In genomic region chr12:12508612-12509011, GRCh38 we compare ENCODE assay signal across 19 cellular contexts. TPM values are rescaled to one million over a fixed set of nuclear protein-coding genes. Genes with fewer than 3 reads are reported as not detected.
A peak's percentile ranks its signal among the peaks of the same experiment; 100 is the strongest.
DNase-seq lines count a peak whose midpoint lies in the region; ATAC-seq, FAIRE-seq and TF ChIP-seq lines count a peak whose summit lies in the region.
"Had no signal": no experiment of that assay in that cellular context is flagged by ENCODE, and none has a peak within 500 bp of the region (broad histone marks: within the 10 kb centered on the region; RNA-seq: fewer than 3 reads in every experiment).

No MANE protein-coding gene starts in this region.

- ATAC-seq in SK-N-SH treated with all-trans-retinoic acid at 6 μM for 48 hours = no peak
- ATAC-seq in IMR-90 (ENCODE audit: low read depth) = no peak
- ATAC-seq in psoas muscle = peak in 3 of 4 donors; percentile 17 to 57 (median 25)
- no peak for ATAC-seq in HG02884 (IDR thresholded peaks at IDR 0.05; ENCODE audit: unreplicated experiment)
- ATAC-seq: esophagus mucosa; naive thymus-derived CD8-positive, alpha-beta T cell had no signal

- TF ChIP-seq CTCF in SK-N-SH (IDR thresholded peaks at IDR 0.05) = no peak
- no peak for TF ChIP-seq CTCF in IMR-90 (conservative IDR thresholded peaks at IDR 0.05; ENCODE audit: low read depth, low read length)
- no peak for TF ChIP-seq CTCF in H1 (IDR thresholded peaks at IDR 0.05; ENCODE audit: control extremely low read depth in 1 of 3, insufficient read depth in 1 of 3, low read depth in 1 of 3, low read length in 3 of 3)
- no peak for TF ChIP-seq CTCF in psoas muscle (IDR thresholded peaks at IDR 0.05)
- TF ChIP-seq CTCF in MM.1S (IDR thresholded peaks at IDR 0.05; ENCODE audit: low read length) = no peak

- H2BK20ac ChIP-seq in IMR-90 (ENCODE audit: low read depth, low read length) = no peak overlapping the region
- no peak overlapping the region for H2BK20ac ChIP-seq in H1 (ENCODE audit: low read length)

- H3K18ac ChIP-seq in IMR-90 (ENCODE audit: low read depth, low read length) = no peak overlapping the region
- H3K18ac ChIP-seq in H1 (ENCODE audit: extremely low read depth, low read length) = peak overlapping the region; percentile 76; the same call in 1 of the 2 replicates

- H3K9me3 ChIP-seq in SK-N-SH (no peaks in the 10 kb centered on the region), IMR-90 (ENCODE audit: control insufficient read depth, insufficient read depth, low read length) (no peaks in the 10 kb centered on the region), H1 (ENCODE audit: insufficient read depth in 2 of 2, low read depth in 1 of 2, low read length in 1 of 2) (no peaks in the 10 kb centered on the region), psoas muscle (no peaks in the 10 kb centered on the region), MM.1S (replicated peaks; ENCODE audit: insufficient read depth, low read length) (no peaks in the 10 kb centered on the region)
- H3K9me3 ChIP-seq: ascending aorta had no signal

- H4K20me1 ChIP-seq in SK-N-SH (ENCODE audit: insufficient read depth) = no peaks in the 10 kb centered on the region
- H4K20me1 ChIP-seq in IMR-90 (ENCODE audit: insufficient read depth, low read length) = peaks cover 3% of the 10 kb centered on the region; the same call in 1 of the 2 replicates
- H4K20me1 ChIP-seq in H1 (replicated peaks in 1 of 2; ENCODE audit: control insufficient read depth in 1 of 2, insufficient read depth in 2 of 2, low read length in 2 of 2) = peaks cover 5 to 6% of the 10 kb centered on the region in 2 experiments
- H4K20me1 ChIP-seq in MM.1S (ENCODE audit: insufficient read depth, low read length) = no peaks in the 10 kb centered on the region

- H2BK120ac ChIP-seq in IMR-90 (ENCODE audit: low read depth, low read length) (no peak overlapping the region), H1 (replicated peaks; ENCODE audit: low read depth, low read length) (no peak overlapping the region)

- H3K4me1 ChIP-seq in SK-N-SH (ENCODE audit: control insufficient read depth in 1 of 2, insufficient read depth in 2 of 2, low read depth in 1 of 2, low read length in 1 of 2) = peaks cover 67% of the 10 kb centered on the region in 2 experiments
- H3K4me1 ChIP-seq in IMR-90 (ENCODE audit: control insufficient read depth, insufficient read depth, low read length) = peaks cover 18% of the 10 kb centered on the region
- peaks cover 0 to 17% (median 3%) of the 10 kb centered on the region in 4 experiments; a peak in 2 of 7 replicates for H3K4me1 ChIP-seq in H1 (replicated peaks in 1 of 4; ENCODE audit: control insufficient read depth in 3 of 4, insufficient read depth in 4 of 4, low read length in 3 of 4)
- peaks cover 70% of the 10 kb centered on the region for H3K4me1 ChIP-seq in psoas muscle
- H3K4me1 ChIP-seq in MM.1S (ENCODE audit: low read length) = no peaks in the 10 kb centered on the region

- no peak overlapping the region for H4K91ac ChIP-seq in IMR-90 (ENCODE audit: insufficient read depth, low read depth, low read length)
- H4K91ac ChIP-seq in H1 (replicated peaks; ENCODE audit: insufficient read length, low read length) = no peak overlapping the region

- peaks cover 62% of the 10 kb centered on the region for H3K79me2 ChIP-seq in SK-N-SH (ENCODE audit: insufficient read depth)
- H3K79me2 ChIP-seq in H1 (ENCODE audit: control insufficient read depth in 1 of 2, insufficient read depth in 2 of 2, low read length in 2 of 2) = peaks cover 0 to 94% of the 10 kb centered on the region in 2 experiments; a peak in 3 of 4 replicates
- H3K79me2 ChIP-seq in MM.1S (ENCODE audit: low read length) = peaks cover 19% of the 10 kb centered on the region; the same call in 1 of the 2 replicates

- CTCF ChIA-PET in SK-N-SH (lab: Yijun Ruan, JAX) = no interaction called here
- CTCF ChIA-PET in IMR-90 (lab: Yijun Ruan, JAX) = no interaction called here
- CTCF ChIA-PET in H1 (lab: Charles Lee; ENCODE audit: partially characterized antibody) = interaction anchor here (0.6 kb wide), 1 partner anchor 231 kb away, joined by 3 read pairs; no protein-coding TSS in a partner anchor

- no peak overlapping the region for H3K23ac ChIP-seq in IMR-90 (ENCODE audit: low read depth, low read length)
- H3K23ac ChIP-seq in H1 (ENCODE audit: insufficient read length) = no peak overlapping the region

- H2AFZ ChIP-seq in SK-N-SH (ENCODE audit: low read depth) (no peak overlapping the region), IMR-90 (replicated peaks; ENCODE audit: low read length, poor library complexity) (no peak overlapping the region), H1 (ENCODE audit: low read length) (no peak overlapping the region), MM.1S (ENCODE audit: low read length) (no peak overlapping the region)

- H2BK12ac ChIP-seq in H1 (ENCODE audit: low read depth, low read length) = no peak overlapping the region; the same call in 1 of the 2 replicates

- H4K5ac ChIP-seq in IMR-90 (ENCODE audit: low read depth, low read length) (no peak overlapping the region), H1 (ENCODE audit: insufficient read length, low read depth, low read length) (no peak overlapping the region)

- H3K14ac ChIP-seq in IMR-90 (replicated peaks; ENCODE audit: low read depth, low read length) (no peak overlapping the region), H1 (ENCODE audit: insufficient read length) (no peak overlapping the region)

- H3K4me2 ChIP-seq in SK-N-SH = no peak overlapping the region
- H3K4me2 ChIP-seq in IMR-90 (ENCODE audit: low read depth, low read length) = no peak overlapping the region
- no peak overlapping the region for H3K4me2 ChIP-seq in H1 (ENCODE audit: insufficient read depth in 1 of 2, low read depth in 2 of 2, low read length in 2 of 2)
- no peak overlapping the region for H3K4me2 ChIP-seq in MM.1S (ENCODE audit: low read depth, low read length)

- H3K4me3 ChIP-seq in SK-N-SH (ENCODE audit: low read depth in 2 of 2, low read length in 1 of 2) (no peak overlapping the region), IMR-90 (ENCODE audit: insufficient read depth, low read depth, low read length) (no peak overlapping the region), H1 (ENCODE audit: extremely low read depth in 1 of 4, insufficient read depth in 2 of 4, low read depth in 3 of 4, low read length in 4 of 4) (no peak overlapping the region), psoas muscle (no peak overlapping the region), MM.1S (ENCODE audit: low read length) (no peak overlapping the region)
- H3K4me3 ChIP-seq: ascending aorta, coronary artery had no signal

- TF ChIP-seq EP300 in SK-N-SH (IDR thresholded peaks at IDR 0.05; ENCODE audit: borderline replicate concordance in 1 of 2, low read depth in 1 of 2, low read length in 1 of 2) (no peak), H1 (IDR thresholded peaks at IDR 0.05; ENCODE audit: borderline replicate concordance in 1 of 2, low read depth in 2 of 2, low read length in 2 of 2) (no peak)

- no peak for FAIRE-seq in H1 (lab: Jason Lieb, UNC)

- H3K23me2 ChIP-seq in H1 (ENCODE audit: low read depth, low read length) = no peaks in the 10 kb centered on the region

- intact Hi-C loops in IMR-90 (cut with micrococcal nuclease) (loop anchor here (5.0 kb wide), 3 partner anchors 54 to 149 kb away; partner anchors contain the start of gene DUSP16), psoas muscle (cut with DNase I) (loop anchor here (5.0 kb wide), 1 partner anchor 54 kb away; the partner anchor contains the start of gene DUSP16 (in 2 of the 2))

- H3K27me3 ChIP-seq in SK-N-SH (ENCODE audit: insufficient read depth) = no peaks in the 10 kb centered on the region
- no peaks in the 10 kb centered on the region for H3K27me3 ChIP-seq in IMR-90 (ENCODE audit: control insufficient read depth, insufficient read depth, low read length)
- no peaks in the 10 kb centered on the region for H3K27me3 ChIP-seq in H1 (replicated peaks in 1 of 4; ENCODE audit: control insufficient read depth in 3 of 4, extremely low read depth in 1 of 4, insufficient read depth in 3 of 4, low read length in 3 of 4)
- no peaks in the 10 kb centered on the region for H3K27me3 ChIP-seq in psoas muscle (ENCODE audit: insufficient read depth in 3 of 3, low read length in 2 of 3)
- no peaks in the 10 kb centered on the region for H3K27me3 ChIP-seq in MM.1S (replicated peaks; ENCODE audit: insufficient read depth, low read length)
- H3K27me3 ChIP-seq: ascending aorta had no signal

- H3K9me2 ChIP-seq in SK-N-SH (no peaks in the 10 kb centered on the region), MM.1S (replicated peaks; ENCODE audit: insufficient read depth, low read length) (no peaks in the 10 kb centered on the region)

- H3K4ac ChIP-seq in IMR-90 (ENCODE audit: low read depth, low read length) (no peak overlapping the region), H1 (replicated peaks; ENCODE audit: insufficient read length, low read depth, low read length) (no peak overlapping the region)

- H4K8ac ChIP-seq in IMR-90 (ENCODE audit: low read depth in 2 of 2, low read length in 2 of 2) = no peak overlapping the region
- H4K8ac ChIP-seq in H1 (ENCODE audit: extremely low read depth, insufficient read depth, low read length) = no peak overlapping the region

- DNase-seq in SK-N-SH (no peak), IMR-90 (peak; percentile 45), H1 (ENCODE audit: low read depth in 1 of 2, low spot score in 2 of 2) (no peak), psoas muscle (no peak), MM.1S (no peak), NCI-H1092 treated with DMSO at 0.1 percent for 48 hours (lab: John Stamatoyannopoulos, UW) (no peak)
- DNase-seq: activated CD4-positive, CD25-positive, alpha-beta regulatory T cell treated with anti-CD3 and anti-CD28 coated beads, Interleukin-2, amount 50 U/mL, for 72 hours; activated T-cell treated with anti-CD3 and anti-CD28 coated beads, Interleukin-2, amount 50 U/mL, for 1 hour; COR-L47; GF-D8; Kasumi-1; naive thymus-derived CD8-positive, alpha-beta T cell; NCI-H2081 treated with DMSO at 0.1 percent for 48 hours had no signal

- dilution Hi-C loops in IMR-90 (cut with HindIII; ENCODE audit: low sequenced_read_pairs, unreplicated experiment) = no loop called here

- H3K79me1 ChIP-seq in IMR-90 (ENCODE audit: low read depth in 1 of 2, low read length in 2 of 2) (peaks cover 20 to 52% of the 10 kb centered on the region in 2 experiments), H1 (ENCODE audit: low read depth, low read length) (no peaks in the 10 kb centered on the region; the same call in 1 of the 2 replicates)

- 85% methylated on average over 2 of the region's 2 CpGs for WGBS in SK-N-SH (ENCODE audit: low lambda C conversion rate)
- WGBS in IMR-90 (ENCODE audit: extremely low coverage in 2 of 2, insufficient read length in 1 of 2), 2 experiments = no CpG with 5 or more reads among the region's 2 CpGs
- WGBS in H1 (ENCODE audit: extremely low coverage in 1 of 2, insufficient coverage in 1 of 2, insufficient read length in 1 of 2, insufficient replicate concordance in 2 of 2, low coverage in 1 of 2, low lambda C conversion rate in 2 of 2, missing lambda C conversion rate in 1 of 2), 2 experiments = 83% methylated on average over 2 of the region's 2 CpGs; no CpG with 5 or more reads in 1 of the 2 experiments
- WGBS in psoas muscle, 3 donors = 78 to 88% (median 80%) methylated on average over 2 of the region's 2 CpGs

- H3K9ac ChIP-seq in SK-N-SH (no peak overlapping the region; the same call in 1 of the 2 replicates), IMR-90 (ENCODE audit: low read depth, low read length) (no peak overlapping the region), H1 (replicated peaks in 1 of 4; ENCODE audit: extremely low read depth in 1 of 4, low read depth in 3 of 4, low read length in 3 of 4) (no peak overlapping the region), MM.1S (ENCODE audit: low read length) (no peak overlapping the region)

- TF ChIP-seq POLR2A in IMR-90 (IDR thresholded peaks at IDR 0.05; ENCODE audit: low read depth, low read length) = no peak
- no peak for TF ChIP-seq POLR2A in H1 (IDR thresholded peaks at IDR 0.05; ENCODE audit: control extremely low read depth in 1 of 2, low read depth in 2 of 2, low read length in 2 of 2)

- peaks cover 13% of the 10 kb centered on the region for H3K9me1 ChIP-seq in IMR-90 (ENCODE audit: insufficient read depth, low read length)

- TF ChIP-seq RAD21 in SK-N-SH (IDR thresholded peaks at IDR 0.05; ENCODE audit: low read length) (no peak), IMR-90 (IDR thresholded peaks at IDR 0.05; ENCODE audit: low read length) (no peak), H1 (IDR thresholded peaks at IDR 0.05 in 1 of 2, conservative IDR thresholded peaks at IDR 0.05 in 1 of 2; ENCODE audit: low read depth in 2 of 2, low read length in 2 of 2) (no peak)

- H3K27ac ChIP-seq in SK-N-SH (ENCODE audit: low read depth in 2 of 2, low read length in 1 of 2) (peak overlapping the region; percentile 98 to 99), IMR-90 (ENCODE audit: insufficient read depth, low read length) (no peak overlapping the region), H1 (ENCODE audit: low read depth, low read length) (no peak overlapping the region), psoas muscle (no peak overlapping the region), MM.1S (ENCODE audit: low read length) (no peak overlapping the region)
- H3K27ac ChIP-seq: ascending aorta, RWPE1 had no signal

- H3F3A ChIP-seq in SK-N-SH (replicated peaks; ENCODE audit: insufficient read depth) (peaks cover 73% of the 10 kb centered on the region), MM.1S (ENCODE audit: insufficient read depth, low read length) (no peaks in the 10 kb centered on the region)

- BruUV-seq in IMR-90 (replicated peaks; lab: Mats Ljungman, UMichigan) = no TSS peak

- H2AK9ac ChIP-seq in IMR-90 (replicated peaks; ENCODE audit: low read depth, low read length, poor library complexity) = no peak overlapping the region

- H3K36me3 ChIP-seq in SK-N-SH (replicated peaks in 1 of 2; ENCODE audit: control insufficient read depth in 1 of 2, insufficient read depth in 2 of 2, low read length in 1 of 2) (peaks cover 3% of the 10 kb centered on the region in 2 experiments), IMR-90 (ENCODE audit: control insufficient read depth, insufficient read depth, low read length) (peaks cover 2% of the 10 kb centered on the region; the same call in 1 of the 2 replicates), H1 (ENCODE audit: control insufficient read depth in 2 of 4, insufficient read depth in 4 of 4, low read length in 3 of 4) (no peaks in the 10 kb centered on the region; a peak in 1 of 8 replicates), psoas muscle (ENCODE audit: insufficient read depth in 1 of 2, low read depth in 1 of 2) (no peaks in the 10 kb centered on the region), MM.1S (replicated peaks; ENCODE audit: insufficient read depth, low read length) (no peaks in the 10 kb centered on the region)
- H3K36me3 ChIP-seq: ascending aorta had no signal

- in situ Hi-C loops in IMR-90 (cut with MboI; ENCODE audit: low sequenced_read_pairs) = no loop called here

- H2BK5ac ChIP-seq in IMR-90 (ENCODE audit: low read depth, low read length, poor library complexity, severe bottlenecking) (no peak overlapping the region), H1 (ENCODE audit: low read depth, low read length) (no peak overlapping the region)

- H2BK15ac ChIP-seq in IMR-90 (ENCODE audit: low read depth, low read length) = no peak overlapping the region
- no peak overlapping the region for H2BK15ac ChIP-seq in H1 (ENCODE audit: low read length)

- POLR2A ChIA-PET in SK-N-SH (lab: Yijun Ruan, JAX) (no interaction called here), IMR-90 (lab: Charles Lee; ENCODE audit: unreplicated experiment) (no interaction called here), H1 (lab: Charles Lee; ENCODE audit: partially characterized antibody) (no interaction called here)

- H2AK5ac ChIP-seq in IMR-90 (ENCODE audit: low read depth, low read length) (no peak overlapping the region), H1 (ENCODE audit: low read depth, low read length) (no peak overlapping the region)

- H3K56ac ChIP-seq in IMR-90 (ENCODE audit: extremely low read depth, insufficient read depth, low read length) (no peak overlapping the region), H1 (replicated peaks; ENCODE audit: insufficient read length, low read depth, low read length) (no peak overlapping the region)

RNA-seq across cellular contexts. Expression of gene DUSP16, which starts 54.1 kb away (rescaled TPM):
- polyA plus RNA-seq in SK-N-SH (2012; rRNA removed) (7.1 and 8.5 TPM in 2 replicates), IMR-90 (2012; rRNA removed) (4.2 and 4.7 TPM in 2 replicates), H1 (2011; rRNA removed) (24.1 and 31.6 TPM in 2 replicates), psoas muscle (1 to 10 TPM; 3.3 to 8.4 (median 4.5) TPM)
- polyA plus RNA-seq in SK-N-SH (2012; cell fraction: cytosol; rRNA removed) = 8.6 and 9.8 TPM in 2 replicates
- polyA plus RNA-seq in SK-N-SH (2012; cell fraction: nucleus; rRNA removed) = 5.0 and 7.1 TPM in 2 replicates
- total RNA-seq in IMR-90 (2012; rRNA removed) (10.0 and 10.6 TPM in 2 replicates), psoas muscle (10 to 100 TPM; 14.2 to 23.8 (median 19.7) TPM)
- 2.3 and 2.7 TPM in 2 replicates for polyA plus RNA-seq in IMR-90 (2012; cell fraction: cytosol; rRNA removed)
- polyA plus RNA-seq in IMR-90 (2012; cell fraction: nucleus; rRNA removed; ENCODE audit: low replicate concordance) = 2.7 and 4.1 TPM in 2 replicates
- total RNA-seq in H1 (2021; fragmentation: NEBNext Ultra II Directional; extraction: Animal tissue kit (Norgen Biotek cat#: 25700)) = 55.9 and 60.5 TPM in 2 replicates
- polyA plus RNA-seq in H1 (2011; cell fraction: cytosol; rRNA removed) = 33.4 TPM
- polyA plus RNA-seq in H1 (2011; cell fraction: nucleus; rRNA removed) = 24.1 TPM
- 33.5 to 43.7 TPM (median 37.2 TPM) in 4 replicates for polyA plus RNA-seq in H1 (2012, experiment 1 of 2)
- polyA plus RNA-seq in H1 (2012, experiment 2 of 2) = 7.8 TPM
- polyA plus RNA-seq in H1 (2013, experiment 1 of 2) = 23.4 TPM
- 24.5 TPM for polyA plus RNA-seq in H1 (2013, experiment 2 of 2)
- polyA minus RNA-seq in H1 (2011; rRNA and poly(A)+ RNA removed) = 59.4 and 60.2 TPM in 2 replicates
- polyA minus RNA-seq in H1 (2011; cell fraction: cytosol; rRNA and poly(A)+ RNA removed) = 36.3 TPM
- 25.1 TPM for polyA minus RNA-seq in H1 (2011; cell fraction: nucleus; rRNA and poly(A)+ RNA removed)

Comparison
In these comparisons a context has a peak if more than half of its experiments do, and no peak if none do; other contexts are left out.
1. H3K27ac ChIP-seq: peak in SK-N-SH (2 of 2); none in IMR-90 (single experiment), H1 (single experiment), psoas muscle (single experiment) and MM.1S (single experiment).
2. ATAC-seq: peak in psoas muscle (3 of 4); none in SK-N-SH treated with all-trans-retinoic acid at 6 μM for 48 hours (single experiment), IMR-90 (single experiment) and HG02884 (single experiment).
3. Of the 17 proteins assayed by ChIP-seq in both H1 and SK-N-SH: peak only in H1: none; only in SK-N-SH: TCF12; in both: none; in neither: 16.